ENCODE assay signal across 1 cellular context in genomic region chr13:25232937-25233515, GRCh38.
TF ChIP-seq lines count a peak whose summit lies in the region.

No MANE protein-coding gene starts in this region.

TF ChIP-seq in HepG2, 621 proteins besides CTCF, POLR2A, EP300 and RAD21 (continued from another document):
- TF ChIP-seq, protein P1, sequence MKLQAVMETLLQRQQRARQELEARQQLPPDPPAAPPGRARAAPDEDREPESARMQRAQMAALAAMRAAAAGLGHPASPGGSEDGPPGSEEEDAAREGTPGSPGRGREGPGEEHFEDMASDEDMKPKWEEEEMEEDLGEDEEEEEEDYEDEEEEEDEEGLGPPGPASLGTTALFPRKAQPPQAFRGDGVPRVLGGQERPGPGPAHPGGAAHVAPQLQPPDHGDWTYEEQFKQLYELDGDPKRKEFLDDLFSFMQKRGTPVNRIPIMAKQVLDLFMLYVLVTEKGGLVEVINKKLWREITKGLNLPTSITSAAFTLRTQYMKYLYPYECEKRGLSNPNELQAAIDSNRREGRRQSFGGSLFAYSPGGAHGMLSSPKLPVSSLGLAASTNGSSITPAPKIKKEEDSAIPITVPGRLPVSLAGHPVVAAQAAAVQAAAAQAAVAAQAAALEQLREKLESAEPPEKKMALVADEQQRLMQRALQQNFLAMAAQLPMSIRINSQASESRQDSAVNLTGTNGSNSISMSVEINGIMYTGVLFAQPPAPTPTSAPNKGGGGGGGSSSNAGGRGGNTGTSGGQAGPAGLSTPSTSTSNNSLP (IDR thresholded peaks at IDR 0.05; ENCODE audit: low read depth, low read length), result 0 out of 2 replicates have a peak, but pooled peaks have one; percentile 38
- TF ChIP-seq, protein P2, sequence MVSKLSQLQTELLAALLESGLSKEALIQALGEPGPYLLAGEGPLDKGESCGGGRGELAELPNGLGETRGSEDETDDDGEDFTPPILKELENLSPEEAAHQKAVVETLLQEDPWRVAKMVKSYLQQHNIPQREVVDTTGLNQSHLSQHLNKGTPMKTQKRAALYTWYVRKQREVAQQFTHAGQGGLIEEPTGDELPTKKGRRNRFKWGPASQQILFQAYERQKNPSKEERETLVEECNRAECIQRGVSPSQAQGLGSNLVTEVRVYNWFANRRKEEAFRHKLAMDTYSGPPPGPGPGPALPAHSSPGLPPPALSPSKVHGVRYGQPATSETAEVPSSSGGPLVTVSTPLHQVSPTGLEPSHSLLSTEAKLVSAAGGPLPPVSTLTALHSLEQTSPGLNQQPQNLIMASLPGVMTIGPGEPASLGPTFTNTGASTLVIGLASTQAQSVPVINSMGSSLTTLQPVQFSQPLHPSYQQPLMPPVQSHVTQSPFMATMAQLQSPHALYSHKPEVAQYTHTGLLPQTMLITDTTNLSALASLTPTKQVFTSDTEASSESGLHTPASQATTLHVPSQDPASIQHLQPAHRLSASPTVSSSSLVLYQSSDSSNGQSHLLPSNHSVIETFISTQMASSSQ (IDR thresholded peaks at IDR 0.05; ENCODE audit: low read depth), result peak; percentile 85
- TF ChIP-seq, protein P2 (CRISPR knock-in tag; IDR thresholded peaks at IDR 0.05; ENCODE audit: borderline replicate concordance), result peak; percentile 61; the same call in 1 of the 2 replicates
- no peak for TF ChIP-seq HDAC6 (IDR thresholded peaks at IDR 0.05; ENCODE audit: low read depth, low read length)
